Comparison of ENCODE assay signal across 17 cellular contexts in genomic region chr5:142133382-142134206, GRCh38.
"Had no signal": no experiment of that assay in that cellular context is flagged by ENCODE, and none has a peak within 500 bp of the region (broad histone marks: within the 10 kb centered on the region; RNA-seq: fewer than 3 reads in every experiment).

No MANE protein-coding gene starts in this region.

- ATAC-seq: esophagus mucosa, upper lobe of right lung, WTC11 had no signal

- H3K9me3 ChIP-seq: prostate gland, right atrium auricular region, testis, upper lobe of right lung had no signal

- H3K27ac Mint-ChIP-seq: activated naive CD8-positive, alpha-beta T cell; activated T-cell treated with anti-CD3 and anti-CD28 coated beads, Interleukin-2, amount 50 U/mL, for 72 hours; neural progenitor cell; WTC11 had no signal

- H3K4me1 ChIP-seq: neural progenitor cell, prostate gland, testis had no signal

- H3K4me3 ChIP-seq: neural progenitor cell, prostate gland, right atrium auricular region, testis, upper lobe of right lung had no signal

- H3K9ac ChIP-seq: neural progenitor cell had no signal

- H3K4me2 ChIP-seq: neural progenitor cell had no signal

- H3K4me1 Mint-ChIP-seq: neural progenitor cell had no signal

- H3K27me3 ChIP-seq: neural progenitor cell, right atrium auricular region, testis, upper lobe of right lung had no signal

- H3K27me3 Mint-ChIP-seq: activated naive CD8-positive, alpha-beta T cell; naive thymus-derived CD4-positive, alpha-beta T cell had no signal

- H3K27ac ChIP-seq: neural progenitor cell, prostate gland, right atrium auricular region, testis, upper lobe of right lung had no signal

- H2AFZ ChIP-seq: neural progenitor cell had no signal

- H3K36me3 ChIP-seq: neural progenitor cell, prostate gland had no signal

- H3K9me3 Mint-ChIP-seq: activated T-cell treated with anti-CD3 and anti-CD28 coated beads, Interleukin-2, amount 50 U/mL, for 72 hours; naive thymus-derived CD4-positive, alpha-beta T cell; neural progenitor cell; WTC11 had no signal

- H3K4me3 Mint-ChIP-seq: activated naive CD8-positive, alpha-beta T cell; activated T-cell treated with anti-CD3 and anti-CD28 coated beads, Interleukin-2, amount 50 U/mL, for 72 hours; naive thymus-derived CD4-positive, alpha-beta T cell; neural progenitor cell; WTC11 had no signal

- DNase-seq: activated CD4-positive, alpha-beta T cell treated with anti-CD3 and anti-CD28 coated beads for 48 hours; activated CD8-positive, alpha-beta memory T cell treated with anti-CD3 and anti-CD28 coated beads, Interleukin-2, amount 50 U/mL, for 4 hours; activated gamma-delta T cell; activated T-cell treated with anti-CD3 and anti-CD28 coated beads, Interleukin-2, amount 50 U/mL, for 72 hours; effector CD4-positive, alpha-beta T cell; mesendoderm; naive thymus-derived CD4-positive, alpha-beta T cell; stimulated activated CD4-positive, alpha-beta T cell treated with anti-CD3 and anti-CD28 coated beads, Interleukin-15, amount 100 ng/mL, for 24 hours; stimulated activated CD4-positive, alpha-beta T cell treated with anti-CD3 and anti-CD28 coated beads, Interleukin-2, amount 100 ng/mL, for 48 hours; testis; upper lobe of right lung had no signal
